In genomic region chr7:135169936-135170222, GRCh38 we compare ENCODE assay signal across 8 cellular contexts. TPM values are rescaled to one million over a fixed set of nuclear protein-coding genes. Genes with fewer than 3 reads are reported as not detected.
DNase-seq lines count a peak whose midpoint lies in the region; ATAC-seq lines count a peak whose summit lies in the region.

No MANE protein-coding gene starts in this region.

- H3K27ac Mint-ChIP-seq in activated T-helper 17 cell treated with anti-CD3 and anti-CD28 coated beads, Interleukin-2, amount 50 U/mL, for 72 hours = peak overlapping the region; percentile 99

- peak; percentile 78 for DNase-seq in CD1c-positive myeloid dendritic cell (ENCODE audit: extremely low spot score)
- DNase-seq in substantia nigra (lab: John Stamatoyannopoulos, UW) = no peak
- DNase-seq in kidney tubule cell (ENCODE audit: low spot score) = no peak
- DNase-seq in NCI-H2107 treated with DMSO at 0.1 percent for 48 hours (lab: John Stamatoyannopoulos, UW; ENCODE audit: unreplicated experiment) = no peak

- H3K27ac ChIP-seq in substantia nigra (ENCODE audit: low read depth, low read length, poor library complexity, severe bottlenecking) = peak overlapping the region; percentile 96

- H3K36me3 Mint-ChIP-seq in activated T-helper 17 cell treated with anti-CD3 and anti-CD28 coated beads, Interleukin-2, amount 50 U/mL, for 72 hours (ENCODE audit: low read depth) = peaks cover 51% of the 10 kb centered on the region

- ATAC-seq in HG02938 (IDR thresholded peaks at IDR 0.05; ENCODE audit: unreplicated experiment) (peak; percentile 13), HG02759 (IDR thresholded peaks at IDR 0.05; ENCODE audit: unreplicated experiment) (no peak)
- ATAC-seq in activated T-helper 17 cell treated with anti-CD3 and anti-CD28 coated beads, Interleukin-2, amount 50 U/mL, for 72 hours (replicated peaks) = no peak

- peak overlapping the region; percentile 95 for H3K4me3 Mint-ChIP-seq in activated T-helper 17 cell treated with anti-CD3 and anti-CD28 coated beads, Interleukin-2, amount 50 U/mL, for 72 hours

- H3K4me3 ChIP-seq in iPS-18c (ENCODE audit: insufficient read depth, low read depth, low read length) = peak overlapping the region; percentile 84

- peaks cover 2% of the 10 kb centered on the region for H3K9me3 ChIP-seq in iPS-18c (ENCODE audit: control insufficient read depth, insufficient read depth, low read length)

- H3K27me3 Mint-ChIP-seq in activated T-helper 17 cell treated with anti-CD3 and anti-CD28 coated beads, Interleukin-2, amount 50 U/mL, for 72 hours = no peaks in the 10 kb centered on the region

- no peaks in the 10 kb centered on the region for H3K9me3 Mint-ChIP-seq in activated T-helper 17 cell treated with anti-CD3 and anti-CD28 coated beads, Interleukin-2, amount 50 U/mL, for 72 hours

- H3K4me1 Mint-ChIP-seq in activated T-helper 17 cell treated with anti-CD3 and anti-CD28 coated beads, Interleukin-2, amount 50 U/mL, for 72 hours = peaks cover 4% of the 10 kb centered on the region

RNA-seq across cellular contexts. Expression of gene CYREN, which starts 0.6 kb away (rescaled TPM):
- total RNA-seq in activated T-helper 17 cell treated with anti-CD3 and anti-CD28 coated beads, Interleukin-2, amount 50 U/mL, for 72 hours = 10 to 100 TPM; 26.9 to 30.5 TPM

RNA-seq across cellular contexts. Expression of gene TMEM140, which starts 22.0 kb away (rescaled TPM):
- 10 to 100 TPM; 11.7 to 16.6 TPM for total RNA-seq in activated T-helper 17 cell treated with anti-CD3 and anti-CD28 coated beads, Interleukin-2, amount 50 U/mL, for 72 hours

RNA-seq across cellular contexts. Expression of gene WDR91, which starts 41.4 kb away (rescaled TPM):
- 1 to 10 TPM; 7.8 to 8.6 TPM for total RNA-seq in activated T-helper 17 cell treated with anti-CD3 and anti-CD28 coated beads, Interleukin-2, amount 50 U/mL, for 72 hours
